In the genomic region with DNA sequence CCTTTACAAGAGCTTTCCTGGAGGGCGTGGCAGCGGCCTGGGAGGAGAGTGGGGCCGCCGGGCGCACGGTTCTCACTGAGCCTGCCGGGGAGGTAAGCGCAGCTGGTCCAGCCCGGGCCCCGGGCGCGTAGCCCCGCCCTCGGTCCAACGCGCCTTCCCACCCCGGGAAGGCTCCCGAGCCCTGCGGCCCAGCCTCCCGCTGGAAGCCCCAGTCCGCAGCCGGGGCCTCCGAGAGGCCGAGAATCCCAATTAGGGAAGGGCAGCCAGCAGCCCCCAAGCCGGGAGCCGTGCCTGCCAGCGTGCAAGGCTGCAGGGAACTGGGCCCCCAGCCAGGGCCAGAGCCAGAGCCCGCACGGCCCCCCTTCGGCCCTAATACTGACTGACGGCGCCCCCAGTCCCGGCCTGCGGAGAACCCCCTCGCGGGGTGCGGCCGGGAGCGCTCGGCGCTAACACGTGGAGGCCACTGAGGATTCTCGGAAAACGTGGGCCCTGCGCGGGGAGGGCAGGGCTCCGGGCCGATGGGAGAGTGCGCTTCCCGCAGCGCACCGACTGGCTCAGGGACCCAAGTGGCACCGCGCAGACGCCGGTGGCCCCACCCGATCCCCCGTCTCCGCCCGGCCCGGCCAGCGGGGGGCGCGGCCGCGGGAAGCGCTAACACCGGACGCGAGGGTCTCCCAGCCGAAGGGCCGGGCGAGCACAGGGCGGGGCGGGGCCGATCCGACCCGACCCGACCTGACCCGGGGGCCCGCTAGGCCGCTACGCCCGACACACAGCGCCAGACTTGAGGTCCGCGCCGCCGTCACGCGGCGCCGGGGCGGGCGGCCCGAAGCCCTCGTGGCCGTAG, we compare ENCODE assay signal across 7 cellular contexts. TPM values are rescaled to one million over a fixed set of nuclear protein-coding genes. Genes with fewer than 3 reads are reported as not detected.
A peak's percentile ranks its signal among the peaks of the same experiment; 100 is the strongest.
DNase-seq lines count a peak whose midpoint lies in the region; ATAC-seq and TF ChIP-seq lines count a peak whose summit lies in the region.

No MANE protein-coding gene starts in this region.

- H3K27ac ChIP-seq in esophagus (ENCODE audit: low read depth in 2 of 2, low read length in 1 of 2) (peak overlapping the region; percentile 29 to 50), mesodermal cell (ENCODE audit: low read depth, low read length, severe bottlenecking) (peak overlapping the region; percentile 41), tibial artery (peak overlapping the region; percentile 56 to 75)

- H3K36me3 ChIP-seq in esophagus (ENCODE audit: control insufficient read depth in 2 of 2, insufficient read depth in 2 of 2, low read length in 1 of 2) (peaks cover 0 to 3% of the 10 kb centered on the region in 2 donors), mesodermal cell (ENCODE audit: control insufficient read depth, insufficient read depth, low read length) (peaks cover 64% of the 10 kb centered on the region), tibial artery (peaks cover 5 to 29% (median 12%) of the 10 kb centered on the region in 3 donors)

- intact Hi-C loops in tibial artery (cut with DNase I; ENCODE audit: low total_unique reads), result no loop called here

- no peak for ATAC-seq in GM18873 (IDR thresholded peaks at IDR 0.05; ENCODE audit: low FRiP score, unreplicated experiment)

- H3K9me3 ChIP-seq in esophagus (ENCODE audit: control insufficient read depth in 2 of 2, insufficient read depth in 1 of 2, low read depth in 1 of 2, low read length in 1 of 2), result no peaks in the 10 kb centered on the region
- no peaks in the 10 kb centered on the region for H3K9me3 ChIP-seq in mesodermal cell (ENCODE audit: control insufficient read depth, low read length)
- H3K9me3 ChIP-seq in tibial artery, result no peaks in the 10 kb centered on the region

- H3K4me1 ChIP-seq in esophagus (ENCODE audit: control insufficient read depth in 2 of 2, insufficient read depth in 2 of 2, low read length in 1 of 2) (peaks cover 4 to 5% of the 10 kb centered on the region in 2 donors), mesodermal cell (ENCODE audit: control insufficient read depth, insufficient read depth, low read length, poor library complexity, severe bottlenecking) (peaks cover 50% of the 10 kb centered on the region), tibial artery (peaks cover 0 to 45% (median 30%) of the 10 kb centered on the region in 4 donors)

- WGBS in esophagus, 2 donors, result 28 to 39% methylated on average over 88 to 98 of the region's 98 CpGs
- 3 to 4% methylated on average over 73 to 88 of the region's 98 CpGs for WGBS in mesodermal cell (ENCODE audit: insufficient coverage in 2 of 2), 2 experiments

- TF ChIP-seq CTCF in tibial artery (IDR thresholded peaks at IDR 0.05), result no peak

- H3K27me3 ChIP-seq in esophagus (ENCODE audit: control insufficient read depth in 1 of 2, insufficient read depth in 2 of 2, low read length in 2 of 2), result no peaks in the 10 kb centered on the region
- H3K27me3 ChIP-seq in tibial artery, result no peaks in the 10 kb centered on the region

- H3K4me3 ChIP-seq in esophagus (ENCODE audit: low read depth in 1 of 2, low read length in 2 of 2) (peak overlapping the region; percentile 32 to 39), mesodermal cell (ENCODE audit: extremely low read depth, insufficient read depth, low read length, poor library complexity, severe bottlenecking) (peak overlapping the region; percentile 40), tibial artery (peak overlapping the region; percentile 55)

- DNase-seq in NCI-H82 treated with DMSO at 0.1 percent for 48 hours (lab: John Stamatoyannopoulos, UW; ENCODE audit: unreplicated experiment), result peak; percentile 52
- DNase-seq in tibial artery, result peak; percentile 23 to 75
- DNase-seq in NCI-H69 (lab: John Stamatoyannopoulos, UW), result no peak
- no peak for DNase-seq in activated CD4-positive, alpha-beta T cell treated with anti-CD3 and anti-CD28 coated beads, Interleukin-2, amount 50 U/mL, for 4 hours

RNA-seq across cellular contexts. Expression of a gene that starts 5.7 kb away (rescaled TPM):
- polyA plus RNA-seq in esophagus, result 1 to 10 TPM; 2.6 to 3.3 TPM
- 18.4 TPM for polyA plus RNA-seq in mesodermal cell (2013, experiment 1 of 2)
- 14.6 TPM for polyA plus RNA-seq in mesodermal cell (2013, experiment 2 of 2)

RNA-seq across cellular contexts. Expression of a gene that starts 50.4 kb away (rescaled TPM):
- 10 to 100 TPM in 1 of 2 donors, 1 to 10 TPM in 1; 5.9 to 10.2 TPM for polyA plus RNA-seq in esophagus
- 69.9 TPM for polyA plus RNA-seq in mesodermal cell (2013, experiment 1 of 2)
- 52.9 TPM for polyA plus RNA-seq in mesodermal cell (2013, experiment 2 of 2)

Comparison
In these comparisons a context has a peak if more than half of its experiments do, and no peak if none do; other contexts are left out.
1. DNase-seq: peak in NCI-H82 treated with DMSO at 0.1 percent for 48 hours (single experiment) and tibial artery (2 of 2); none in NCI-H69 (single experiment) and activated CD4-positive, alpha-beta T cell treated with anti-CD3 and anti-CD28 coated beads, Interleukin-2, amount 50 U/mL, for 4 hours (0 of 2).
2. Peak in every context shown above with its lines, with median percentiles within 50 percentile points of each other: H3K27ac ChIP-seq and H3K4me3 ChIP-seq.